ENCODE assay signal across 8 cellular contexts in genomic region chrX:70434914-70435586, GRCh38. TPM values are rescaled to one million over a fixed set of nuclear protein-coding genes. Genes with fewer than 3 reads are reported as not detected.
DNase-seq lines count a peak whose midpoint lies in the region; ATAC-seq and TF ChIP-seq lines count a peak whose summit lies in the region.

No MANE protein-coding gene starts in this region.

- no peaks in the 10 kb centered on the region for H3K9me3 Mint-ChIP-seq in natural killer cell

- TF ChIP-seq CTCF in NB4 (IDR thresholded peaks at IDR 0.05; ENCODE audit: low read depth, low read length) (no peak), natural killer cell (IDR thresholded peaks at IDR 0.05) (no peak)

- no peaks in the 10 kb centered on the region for H3K36me3 ChIP-seq in duodenal mucosa (ENCODE audit: control insufficient read depth in 1 of 2, insufficient read depth in 2 of 2, low read length in 2 of 2)

- no peak overlapping the region for H3K27ac ChIP-seq in duodenal mucosa (ENCODE audit: low read depth, low read length)

- no peaks in the 10 kb centered on the region for H3K36me3 Mint-ChIP-seq in natural killer cell

- intact Hi-C loops in natural killer cell (cut with micrococcal nuclease), result loop anchor here (2.0 to 5.0 kb wide), 3 partner anchors 144 to 303 kb away; partner anchors contain the start of genes IGBP1 and KIF4A

- peaks cover 6 to 10% of the 10 kb centered on the region in 2 donors for H3K4me1 ChIP-seq in duodenal mucosa (ENCODE audit: control insufficient read depth in 1 of 2, insufficient read depth in 2 of 2, low read length in 2 of 2)

- H3K27me3 ChIP-seq in duodenal mucosa (ENCODE audit: control insufficient read depth in 1 of 2, insufficient read depth in 2 of 2, low read length in 2 of 2), result no peaks in the 10 kb centered on the region

- no peak for TF ChIP-seq POLR2A in NB4 (IDR thresholded peaks at IDR 0.05; ENCODE audit: extremely low read depth, insufficient read length)

- ATAC-seq in natural killer cell, result peak; percentile 13 to 48 (median 23)
- no peak for ATAC-seq in HG03039 (IDR thresholded peaks at IDR 0.05; ENCODE audit: unreplicated experiment)
- no peak for ATAC-seq in HG03108 (IDR thresholded peaks at IDR 0.05; ENCODE audit: unreplicated experiment)

- no peaks in the 10 kb centered on the region for H3K9me3 ChIP-seq in duodenal mucosa (ENCODE audit: control insufficient read depth in 1 of 2, low read length in 2 of 2)

- H3K27ac Mint-ChIP-seq in natural killer cell, result peak overlapping the region; percentile 81 to 95

- peaks cover 0 to 3% of the 10 kb centered on the region in 2 donors for H3K27me3 Mint-ChIP-seq in natural killer cell (ENCODE audit: low read depth in 2 of 2)

- H3K4me3 Mint-ChIP-seq in natural killer cell, result peak overlapping the region; percentile 83

- peak overlapping the region in 1 of 2 donors; percentile 32 for H3K9ac ChIP-seq in duodenal mucosa (ENCODE audit: low read depth in 1 of 2, low read length in 2 of 2)

- H3K4me1 Mint-ChIP-seq in natural killer cell, result peaks cover 24 to 39% of the 10 kb centered on the region in 2 donors

- H3K4me3 ChIP-seq in NB4 (ENCODE audit: low read depth, low read length), result peak overlapping the region; percentile 61
- peak overlapping the region; percentile 61 to 66 for H3K4me3 ChIP-seq in duodenal mucosa (ENCODE audit: low read depth in 1 of 2, low read length in 2 of 2)

- DNase-seq in EH (ENCODE audit: low read depth) (peak; percentile 84), NB4 (ENCODE audit: low read depth) (peak; percentile 73), natural killer cell (no peak), ureter (ENCODE audit: low spot score) (no peak)
- DNase-seq in stimulated activated CD4-positive, alpha-beta T cell treated with anti-CD3 and anti-CD28 coated beads, Interleukin-4, amount 100 ng/mL, for 1 hour, result no peak

RNA-seq across cellular contexts. Expression of gene DLG3, which starts 9.6 kb away (rescaled TPM):
- total RNA-seq in natural killer cell (10 to 100 TPM; 13.6 to 17.6 (median 15.9) TPM), ureter (34.2 TPM)

RNA-seq across cellular contexts. Expression of gene GDPD2, which starts 11.9 kb away (rescaled TPM):
- total RNA-seq in natural killer cell (not detected), ureter (1.5 TPM)

Comparison
In these comparisons a context has a peak if more than half of its experiments do, and no peak if none do; other contexts are left out.
1. DNase-seq: peak in EH (single experiment) and NB4 (single experiment); none in natural killer cell (single experiment), stimulated activated CD4-positive, alpha-beta T cell treated with anti-CD3 and anti-CD28 coated beads, Interleukin-4, amount 100 ng/mL, for 1 hour (single experiment) and ureter (single experiment).
2. ATAC-seq: peak in natural killer cell (3 of 3); none in HG03039 (single experiment) and HG03108 (single experiment).